Comparison of ENCODE assay signal across 8 cellular contexts in the genomic region with DNA sequence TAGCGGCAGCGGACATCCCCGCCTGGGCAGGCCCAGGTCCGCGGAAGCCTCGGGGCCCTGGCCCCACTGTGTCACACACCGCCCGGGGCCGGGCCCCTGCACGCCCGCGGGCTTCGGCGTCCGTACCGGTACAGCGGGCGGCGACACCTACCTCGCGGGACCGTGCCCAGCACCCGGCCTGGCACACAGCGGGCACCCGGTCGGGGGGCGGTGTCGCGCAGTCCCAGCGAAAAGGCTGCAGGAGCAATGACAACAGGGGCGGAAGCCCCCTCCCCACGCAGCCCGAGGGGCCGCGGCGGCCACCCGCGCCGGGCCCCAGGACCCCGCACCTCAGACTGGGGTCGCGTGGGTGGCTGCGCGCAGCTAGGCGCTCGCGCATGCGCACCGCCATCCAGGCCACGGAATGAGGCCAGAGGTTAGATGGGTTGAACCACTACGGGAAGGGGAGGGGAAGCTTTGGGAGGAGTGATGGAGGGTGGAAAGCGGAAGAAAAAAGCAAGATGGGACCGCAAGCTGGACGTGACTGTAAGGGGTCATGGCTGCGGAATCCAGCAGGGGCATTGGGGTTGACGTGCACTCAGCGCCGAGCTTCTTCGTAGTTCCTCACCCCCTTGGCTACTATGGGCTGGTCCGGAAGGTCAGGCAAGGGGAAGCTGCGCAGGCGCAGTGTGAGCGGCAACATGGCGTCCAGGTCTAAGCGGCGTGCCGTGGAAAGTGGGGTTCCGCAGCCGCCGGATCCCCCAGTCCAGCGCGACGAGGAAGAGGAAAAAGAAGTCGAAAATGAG. TPM values are rescaled to one million over a fixed set of nuclear protein-coding genes. Genes with fewer than 3 reads are reported as not detected.
DNase-seq lines count a peak whose midpoint lies in the region; ATAC-seq, FAIRE-seq and TF ChIP-seq lines count a peak whose summit lies in the region.

A gene (plus strand): TSS at position 669 of the 785 bp plus-strand sequence. CDS start 12 bp downstream, at position 681.
A gene (minus strand): TSS at position 381 of the 785 bp plus-strand sequence. CDS start 6,759 bp downstream, outside the sequence.

- H4K20me1 ChIP-seq in OCI-LY3 (ENCODE audit: insufficient read depth, low read length), result 0 out of 2 replicates have a peak, but pooled peaks cover 6% of the 10 kb centered on the region

- peak within 1 kb of the TSS; percentile 86 for H2AFZ ChIP-seq in OCI-LY3 (ENCODE audit: low read depth, low read length)

- peaks cover 12% of the 10 kb centered on the region for H3K36me3 ChIP-seq in OCI-LY3 (replicated peaks; ENCODE audit: low read depth, low read length)

- H3K4me1 ChIP-seq in OCI-LY3 (ENCODE audit: low read length) (peaks cover 17% of the 10 kb centered on the region), mononuclear cell (ENCODE audit: insufficient read depth, low read length) (peaks cover 29% of the 10 kb centered on the region)

- no peaks in the 10 kb centered on the region for H3K27me3 ChIP-seq in OCI-LY3 (ENCODE audit: low read depth, low read length)
- H3K27me3 ChIP-seq in mononuclear cell (ENCODE audit: insufficient read depth, low read length), result no peaks in the 10 kb centered on the region

- H3K4me3 ChIP-seq in OCI-LY3 (ENCODE audit: low read length) (peak within 1 kb of the TSS; percentile 98), epithelial cell of esophagus (ENCODE audit: low read length) (peak within 1 kb of the TSS; percentile 95), mononuclear cell (ENCODE audit: low read length) (peak within 1 kb of the TSS; percentile 95)

- FAIRE-seq in D721Med (lab: Jason Lieb, UNC), result no peak

- TF ChIP-seq CTCF in D721Med (IDR thresholded peaks at IDR 0.05; ENCODE audit: insufficient read depth, missing control alignments) (no peak), OCI-LY3 (IDR thresholded peaks at IDR 0.05; ENCODE audit: low read depth, low read length) (no peak), epithelial cell of esophagus (IDR thresholded peaks at IDR 0.05; ENCODE audit: insufficient read depth, low read depth, low read length, missing control alignments) (no peak)

- H3K27ac ChIP-seq in OCI-LY3 (ENCODE audit: low read length), result peak within 1 kb of the TSS; percentile 70

- ATAC-seq in GM21528 (IDR thresholded peaks at IDR 0.05; ENCODE audit: low FRiP score, unreplicated experiment), result peak; percentile 87

- DNase-seq in D721Med (ENCODE audit: insufficient read length, low spot score), result peak; percentile 62
- DNase-seq in HuH-7.5 (ENCODE audit: low spot score), result peak; percentile 77
- DNase-seq in activated CD8-positive, alpha-beta memory T cell treated with anti-CD3 and anti-CD28 coated beads, Interleukin-2, amount 50 U/mL, for 48 hours, result peak; percentile 95
- peak; percentile 88 for DNase-seq in epithelial cell of esophagus (ENCODE audit: low read depth)
- DNase-seq in stimulated activated CD8-positive, alpha-beta memory T cell treated with anti-CD3 and anti-CD28 coated beads, Interleukin-2, amount 100 ng/mL, for 48 hours (ENCODE audit: low read depth in 2 of 2), result peak; percentile 82 to 84

- H3K9me3 ChIP-seq in OCI-LY3 (ENCODE audit: insufficient read depth, low read length), result no peaks in the 10 kb centered on the region
- no peaks in the 10 kb centered on the region for H3K9me3 ChIP-seq in mononuclear cell (ENCODE audit: low read depth, low read length)

- peak within 1 kb of the TSS; percentile 83 for H3K9ac ChIP-seq in OCI-LY3 (ENCODE audit: low read length)

- peak within 1 kb of the TSS; percentile 84 for H3K4me2 ChIP-seq in OCI-LY3 (ENCODE audit: low read length)

- H3K79me2 ChIP-seq in OCI-LY3 (ENCODE audit: low read length), result peaks cover 67% of the 10 kb centered on the region

RNA-seq across cellular contexts. Expression of the first gene that starts in this region (rescaled TPM):
- total RNA-seq in mononuclear cell, result 30.6 TPM

RNA-seq across cellular contexts. Expression of the second gene that starts in this region (rescaled TPM):
- 23.3 TPM for total RNA-seq in mononuclear cell

Comparison
In these comparisons a context has a peak if more than half of its experiments do, and no peak if none do; other contexts are left out.
1. Peak in every context shown above with its lines: DNase-seq, ATAC-seq, H3K4me3 ChIP-seq and H3K27ac ChIP-seq.